Comparison of ENCODE assay signal across 15 cellular contexts in the genomic region with DNA sequence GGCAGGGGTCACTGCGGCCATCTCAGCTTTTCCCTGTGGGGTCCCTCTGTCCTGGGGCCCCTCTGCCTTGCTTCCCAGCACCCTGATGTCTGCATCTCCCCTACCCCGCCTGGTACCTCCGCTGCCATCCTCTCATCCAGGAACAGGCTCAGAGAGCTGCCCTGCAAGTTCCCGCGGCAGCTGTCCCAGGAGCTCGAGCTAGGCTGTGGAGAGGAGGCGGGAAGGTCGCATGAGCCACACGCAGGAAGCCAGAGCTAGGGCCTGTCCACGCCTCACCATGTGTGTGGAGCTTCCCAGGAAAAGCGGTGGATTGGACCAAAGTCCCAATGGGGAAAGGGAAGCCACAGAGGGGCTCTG. TPM values are rescaled to one million over a fixed set of nuclear protein-coding genes. Genes with fewer than 3 reads are reported as not detected.
A peak's percentile ranks its signal among the peaks of the same experiment; 100 is the strongest.
DNase-seq lines count a peak whose midpoint lies in the region; ATAC-seq and TF ChIP-seq lines count a peak whose summit lies in the region.
"Had no signal": no experiment of that assay in that cellular context is flagged by ENCODE, and none has a peak within 500 bp of the region (broad histone marks: within the 10 kb centered on the region; RNA-seq: fewer than 3 reads in every experiment).

No MANE protein-coding gene starts in this region.

- peak overlapping the region; percentile 13 for H3K27ac Mint-ChIP-seq in activated CD4-positive, alpha-beta T cell treated with anti-CD3 and anti-CD28 coated beads, Interleukin-2, amount 10 ng/mL, durations not matched to agents 7 days and 5 days
- H3K27ac Mint-ChIP-seq in activated CD4-positive, alpha-beta T cell treated with anti-CD3 and anti-CD28 coated beads for 36 hours = no peak overlapping the region
- H3K27ac Mint-ChIP-seq in nephron progenitor cell (no peak overlapping the region), T-cell (no peak overlapping the region)

- peaks cover 26% of the 10 kb centered on the region for H3K4me1 ChIP-seq in NT2/D1 (ENCODE audit: insufficient read depth, insufficient read length)
- H3K4me1 ChIP-seq: SJSA1 had no signal

- CTCF ChIA-PET in activated CD4-positive, alpha-beta T cell treated with anti-CD3 and anti-CD28 coated beads, Interleukin-2, amount 10 ng/mL, durations not matched to agents 7 days and 5 days (lab: Charles Lee) = interaction anchor here (0.9 to 1.7 kb wide), 8 partner anchors 10 to 281 kb away, joined by 3 to 4 read pairs (median 4); no protein-coding TSS in a partner anchor
- CTCF ChIA-PET in activated CD4-positive, alpha-beta T cell treated with anti-CD3 and anti-CD28 coated beads for 36 hours (lab: Charles Lee) = interaction anchor here (1.0 kb wide), 3 partner anchors 12 to 78 kb away, joined by 3 to 5 read pairs (median 4); a partner anchor contains a TSS
- CTCF ChIA-PET in T-cell (lab: Charles Lee) = no interaction called here

- H3K27me3 ChIP-seq in NT2/D1 (ENCODE audit: insufficient read depth, insufficient read length) = no peaks in the 10 kb centered on the region
- H3K27me3 ChIP-seq: SJSA1 had no signal

- peaks cover 9% of the 10 kb centered on the region for H3K36me3 Mint-ChIP-seq in activated CD4-positive, alpha-beta T cell treated with anti-CD3 and anti-CD28 coated beads, Interleukin-2, amount 10 ng/mL, durations not matched to agents 7 days and 5 days (ENCODE audit: low read depth)
- peaks cover 5% of the 10 kb centered on the region for H3K36me3 Mint-ChIP-seq in activated CD4-positive, alpha-beta T cell treated with anti-CD3 and anti-CD28 coated beads for 36 hours (ENCODE audit: low read depth)
- peaks cover 6% of the 10 kb centered on the region for H3K36me3 Mint-ChIP-seq in nephron progenitor cell (ENCODE audit: low read depth)
- H3K36me3 Mint-ChIP-seq in T-cell = peaks cover 11% of the 10 kb centered on the region

- TF ChIP-seq CTCF in nephron progenitor cell (IDR thresholded peaks at IDR 0.05) = no peak

- no peak overlapping the region for H3K4me3 Mint-ChIP-seq in activated CD4-positive, alpha-beta T cell treated with anti-CD3 and anti-CD28 coated beads, Interleukin-2, amount 10 ng/mL, durations not matched to agents 7 days and 5 days
- no peak overlapping the region for H3K4me3 Mint-ChIP-seq in activated CD4-positive, alpha-beta T cell treated with anti-CD3 and anti-CD28 coated beads for 36 hours
- H3K4me3 Mint-ChIP-seq in nephron progenitor cell (no peak overlapping the region), T-cell (no peak overlapping the region)
- H3K4me3 Mint-ChIP-seq: CD4-positive, alpha-beta T cell had no signal

- no peaks in the 10 kb centered on the region for H3K9me3 Mint-ChIP-seq in activated CD4-positive, alpha-beta T cell treated with anti-CD3 and anti-CD28 coated beads, Interleukin-2, amount 10 ng/mL, durations not matched to agents 7 days and 5 days
- H3K9me3 Mint-ChIP-seq in activated CD4-positive, alpha-beta T cell treated with anti-CD3 and anti-CD28 coated beads for 36 hours (ENCODE audit: low read depth) = no peaks in the 10 kb centered on the region
- H3K9me3 Mint-ChIP-seq in nephron progenitor cell (no peaks in the 10 kb centered on the region), T-cell (no peaks in the 10 kb centered on the region)
- H3K9me3 Mint-ChIP-seq: CD4-positive, alpha-beta T cell had no signal

- H3K9ac ChIP-seq in NT2/D1 (ENCODE audit: insufficient read length, low read depth) = peak overlapping the region; percentile 10

- H3K36me3 ChIP-seq in NT2/D1 (ENCODE audit: insufficient read depth, insufficient read length, low read length) = peaks cover 32% of the 10 kb centered on the region

- H3K27me3 Mint-ChIP-seq in activated CD4-positive, alpha-beta T cell treated with anti-CD3 and anti-CD28 coated beads, Interleukin-2, amount 10 ng/mL, durations not matched to agents 7 days and 5 days = no peaks in the 10 kb centered on the region
- H3K27me3 Mint-ChIP-seq in activated CD4-positive, alpha-beta T cell treated with anti-CD3 and anti-CD28 coated beads for 36 hours = no peaks in the 10 kb centered on the region
- H3K27me3 Mint-ChIP-seq in nephron progenitor cell (ENCODE audit: low read depth, poor library complexity) (no peaks in the 10 kb centered on the region), T-cell (no peaks in the 10 kb centered on the region)
- H3K27me3 Mint-ChIP-seq: CD4-positive, alpha-beta T cell had no signal

- POLR2A ChIA-PET in activated CD4-positive, alpha-beta T cell treated with anti-CD3 and anti-CD28 coated beads, Interleukin-2, amount 10 ng/mL, durations not matched to agents 7 days and 5 days (lab: Charles Lee) = no interaction called here
- POLR2A ChIA-PET in activated CD4-positive, alpha-beta T cell treated with anti-CD3 and anti-CD28 coated beads for 36 hours (lab: Charles Lee) = no interaction called here
- POLR2A ChIA-PET in T-cell (lab: Charles Lee) = no interaction called here

- no peak overlapping the region for H3K4me3 ChIP-seq in NT2/D1 (ENCODE audit: insufficient read length, low read depth)
- H3K4me3 ChIP-seq: SJSA1 had no signal

- intact Hi-C loops in activated CD4-positive, alpha-beta T cell treated with anti-CD3 and anti-CD28 coated beads for 36 hours (cut with DNase I, micrococcal nuclease) = no loop called here

- no peaks in the 10 kb centered on the region for H3K9me3 ChIP-seq in NT2/D1 (ENCODE audit: insufficient read depth, low read length)
- H3K9me3 ChIP-seq: SJSA1 had no signal

- DNase-seq in activated CD4-positive, alpha-beta T cell treated with anti-CD3 and anti-CD28 coated beads, Interleukin-2, amount 10 ng/mL, durations not matched to agents 7 days and 5 days = no peak
- DNase-seq in activated CD4-positive, alpha-beta T cell treated with anti-CD3 and anti-CD28 coated beads for 36 hours = no peak
- DNase-seq in NT2/D1 (ENCODE audit: low read depth, low spot score) (no peak), left lobe of liver (ENCODE audit: low spot score) (no peak), AG20443 (ENCODE audit: low spot score) (no peak), nephron progenitor cell (no peak), T-cell (no peak)
- DNase-seq: Calu3; CD4-positive, alpha-beta T cell; MM.1S; NCI-H1092 treated with DMSO at 0.1 percent for 48 hours; NCI-H2107; NCI-H748 treated with DMSO at 0.1 percent for 48 hours; PC-3 had no signal

- no peak for ATAC-seq in activated CD4-positive, alpha-beta T cell treated with anti-CD3 and anti-CD28 coated beads for 36 hours
- ATAC-seq in left lobe of liver (peak; percentile 6), T-cell (replicated peaks in 1 of 4) (no peak)
- ATAC-seq: PC-3 had no signal

- H3K4me1 Mint-ChIP-seq in activated CD4-positive, alpha-beta T cell treated with anti-CD3 and anti-CD28 coated beads, Interleukin-2, amount 10 ng/mL, durations not matched to agents 7 days and 5 days = no peaks in the 10 kb centered on the region
- peaks cover 6% of the 10 kb centered on the region for H3K4me1 Mint-ChIP-seq in activated CD4-positive, alpha-beta T cell treated with anti-CD3 and anti-CD28 coated beads for 36 hours
- H3K4me1 Mint-ChIP-seq in nephron progenitor cell (peaks cover 40% of the 10 kb centered on the region), T-cell (no peaks in the 10 kb centered on the region)

RNA-seq across cellular contexts. Expression of a gene that starts 12.5 kb away (rescaled TPM):
- total RNA-seq in activated CD4-positive, alpha-beta T cell treated with anti-CD3 and anti-CD28 coated beads, Interleukin-2, amount 10 ng/mL, durations not matched to agents 7 days and 5 days = 10 to 100 TPM; 10.5 to 17.0 TPM
- total RNA-seq in activated CD4-positive, alpha-beta T cell treated with anti-CD3 and anti-CD28 coated beads for 36 hours = 1 to 10 TPM; 5.0 to 6.9 TPM
- total RNA-seq in left lobe of liver (5.9 TPM), T-cell (10 to 100 TPM; 32.0 to 55.8 (median 44.9) TPM)

RNA-seq across cellular contexts. Expression of a gene that starts 23.3 kb away (rescaled TPM):
- total RNA-seq in activated CD4-positive, alpha-beta T cell treated with anti-CD3 and anti-CD28 coated beads, Interleukin-2, amount 10 ng/mL, durations not matched to agents 7 days and 5 days = 10 to 100 TPM; 23.9 to 28.4 TPM
- 10 to 100 TPM; 17.1 to 17.6 TPM for total RNA-seq in activated CD4-positive, alpha-beta T cell treated with anti-CD3 and anti-CD28 coated beads for 36 hours
- total RNA-seq in left lobe of liver = 8.9 TPM
- 10 to 100 TPM; 35.8 to 72.7 (median 45.3) TPM for total RNA-seq in T-cell

RNA-seq across cellular contexts. Expression of a gene that starts 42.7 kb away (rescaled TPM):
- total RNA-seq in activated CD4-positive, alpha-beta T cell treated with anti-CD3 and anti-CD28 coated beads, Interleukin-2, amount 10 ng/mL, durations not matched to agents 7 days and 5 days = 1 to 10 TPM; 1.2 to 1.5 TPM
- total RNA-seq in activated CD4-positive, alpha-beta T cell treated with anti-CD3 and anti-CD28 coated beads for 36 hours = under 1 TPM; 0.46 to 0.51 TPM
- 3.5 TPM for total RNA-seq in left lobe of liver
- total RNA-seq in T-cell = 1 to 10 TPM; 1.0 to 4.0 (median 2.2) TPM

Comparison
In these comparisons a context has a peak if more than half of its experiments do, and no peak if none do; other contexts are left out.
1. CTCF ChIA-PET loops: an anchor here in activated CD4-positive, alpha-beta T cell treated with anti-CD3 and anti-CD28 coated beads, Interleukin-2, amount 10 ng/mL, durations not matched to agents 7 days and 5 days (0.9 to 1.7 kb wide) and activated CD4-positive, alpha-beta T cell treated with anti-CD3 and anti-CD28 coated beads for 36 hours (1.0 kb wide); none called in T-cell.